Comparison of ENCODE assay signal across 18 cellular contexts in genomic region chr3:170508876-170509275, GRCh38.
"Had no signal": no experiment of that assay in that cellular context is flagged by ENCODE, and none has a peak within 500 bp of the region (broad histone marks: within the 10 kb centered on the region; RNA-seq: fewer than 3 reads in every experiment).

No MANE protein-coding gene starts in this region.

- H3K36me3 Mint-ChIP-seq: mesothelial cell of epicardium, natural killer cell, neural progenitor cell had no signal

- H3K9me3 ChIP-seq: left ventricle myocardium inferior, lower lobe of right lung, pancreas had no signal

- DNase-seq: cortex of kidney; dorsolateral prefrontal cortex; effector CD8-positive, alpha-beta T cell; islet precursor cell; left ventricle myocardium inferior; lower lobe of right lung; natural killer cell; occipital lobe; pancreas; right cardiac atrium; stimulated activated CD4-positive, alpha-beta T cell treated with anti-CD3 and anti-CD28 coated beads, Interleukin-2, amount 100 ng/mL, for 48 hours; stimulated activated naive CD4-positive, alpha-beta T cell treated with Interleukin-2 at 50 U/mL for 16 hours; trophoblast cell had no signal

- H3K36me3 ChIP-seq: left ventricle myocardium inferior, lower lobe of right lung, neural progenitor cell, pancreas had no signal

- ATAC-seq: lower lobe of right lung, natural killer cell, pancreas, right cardiac atrium had no signal

- H3K9ac ChIP-seq: neural progenitor cell had no signal

- H3K4me3 Mint-ChIP-seq: memory B cell, mesothelial cell of epicardium, natural killer cell, neural progenitor cell had no signal

- H3K4me1 ChIP-seq: left ventricle myocardium inferior, lower lobe of right lung, neural progenitor cell had no signal

- H3K4me1 Mint-ChIP-seq: memory B cell, natural killer cell had no signal

- H3K27ac ChIP-seq: left ventricle myocardium inferior, lower lobe of right lung, neural progenitor cell, pancreas had no signal

- H3K4me2 ChIP-seq: neural progenitor cell, smooth muscle cell had no signal

- H3K27me3 ChIP-seq: dorsolateral prefrontal cortex, neural progenitor cell, pancreas had no signal

- H3K9me3 Mint-ChIP-seq: memory B cell, mesothelial cell of epicardium, natural killer cell, neural progenitor cell had no signal

- H3K4me3 ChIP-seq: dorsolateral prefrontal cortex, left ventricle myocardium inferior, lower lobe of right lung, neural progenitor cell, pancreas, smooth muscle cell had no signal

- H3K27ac Mint-ChIP-seq: memory B cell, mesothelial cell of epicardium, natural killer cell, neural progenitor cell, progenitor cell of endocrine pancreas had no signal
